1 cellular context compared by ENCODE assay signal in the genomic region with DNA sequence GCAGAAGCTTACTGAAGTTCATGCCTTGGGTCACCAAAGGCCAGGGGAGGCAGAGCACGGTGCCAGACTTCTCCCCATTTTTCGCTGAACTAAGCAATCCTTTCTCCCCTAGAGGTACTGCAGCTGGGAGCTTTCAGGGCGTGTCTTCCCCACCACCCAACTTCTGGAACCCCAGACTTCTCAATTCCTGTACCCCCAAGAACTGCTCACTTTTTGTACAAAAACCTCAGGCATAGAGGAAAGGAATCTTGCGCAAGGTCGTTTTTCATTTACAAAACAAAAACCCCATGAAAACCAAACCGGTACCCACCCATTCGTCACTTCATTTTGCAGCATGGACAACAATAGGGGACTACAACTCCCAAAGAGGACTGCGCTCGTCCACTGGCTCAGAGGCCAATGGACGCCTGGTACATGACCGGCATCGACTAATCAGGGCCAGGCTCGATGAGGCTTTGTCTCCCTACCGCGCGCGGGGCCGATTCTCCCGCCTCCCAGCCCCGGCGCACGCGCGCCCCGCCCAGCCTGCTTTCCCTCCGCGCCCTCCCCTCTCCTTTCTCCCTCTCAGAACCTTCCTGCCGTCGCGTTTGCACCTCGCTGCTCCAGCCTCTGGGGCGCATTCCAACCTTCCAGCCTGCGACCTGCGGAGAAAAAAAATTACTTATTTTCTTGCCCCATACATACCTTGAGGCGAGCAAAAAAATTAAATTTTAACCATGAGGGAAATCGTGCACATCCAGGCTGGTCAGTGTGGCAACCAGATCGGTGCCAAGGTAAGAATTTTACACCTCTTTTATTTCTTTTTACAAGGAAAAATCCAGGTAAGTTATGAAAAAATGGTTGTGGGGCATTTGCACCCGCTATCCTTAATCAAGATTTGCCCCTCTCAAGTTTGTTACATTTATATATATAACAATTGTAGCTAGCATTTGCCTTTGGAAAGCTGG.
A peak's percentile ranks its signal among the peaks of the same experiment; 100 is the strongest.
TF ChIP-seq lines count a peak whose summit lies in the region.

A gene (plus strand): TSS at position 562 of the 947 bp plus-strand sequence. CDS start 155 bp downstream, at position 717.

TF ChIP-seq in HepG2, 621 proteins besides CTCF, POLR2A, EP300 and RAD21 (continues in another document):
- TF ChIP-seq, protein P1, sequence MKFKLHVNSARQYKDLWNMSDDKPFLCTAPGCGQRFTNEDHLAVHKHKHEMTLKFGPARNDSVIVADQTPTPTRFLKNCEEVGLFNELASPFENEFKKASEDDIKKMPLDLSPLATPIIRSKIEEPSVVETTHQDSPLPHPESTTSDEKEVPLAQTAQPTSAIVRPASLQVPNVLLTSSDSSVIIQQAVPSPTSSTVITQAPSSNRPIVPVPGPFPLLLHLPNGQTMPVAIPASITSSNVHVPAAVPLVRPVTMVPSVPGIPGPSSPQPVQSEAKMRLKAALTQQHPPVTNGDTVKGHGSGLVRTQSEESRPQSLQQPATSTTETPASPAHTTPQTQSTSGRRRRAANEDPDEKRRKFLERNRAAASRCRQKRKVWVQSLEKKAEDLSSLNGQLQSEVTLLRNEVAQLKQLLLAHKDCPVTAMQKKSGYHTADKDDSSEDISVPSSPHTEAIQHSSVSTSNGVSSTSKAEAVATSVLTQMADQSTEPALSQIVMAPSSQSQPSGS (CRISPR knock-in tag; IDR thresholded peaks at IDR 0.05): no peak
- TF ChIP-seq KAT7 (CRISPR knock-in tag; IDR thresholded peaks at IDR 0.05; ENCODE audit: borderline replicate concordance) (peak; percentile 6; the same call in 1 of the 2 replicates), CBX5 (CRISPR knock-in tag; IDR thresholded peaks at IDR 0.05; ENCODE audit: borderline replicate concordance) (no peak; the same call in 1 of the 2 replicates), ZBTB3 (CRISPR knock-in tag; IDR thresholded peaks at IDR 0.05; ENCODE audit: borderline replicate concordance, low read depth) (peak; percentile 15; the same call in 1 of the 2 replicates), SUZ12 (IDR thresholded peaks at IDR 0.05; ENCODE audit: low read depth, low read length) (peak; percentile 62), IRF2 (CRISPR knock-in tag; IDR thresholded peaks at IDR 0.05) (peak; percentile 88), ZNF382 (CRISPR knock-in tag; IDR thresholded peaks at IDR 0.05; ENCODE audit: borderline replicate concordance) (no peak), RFX1 (IDR thresholded peaks at IDR 0.05) (no peak), NFRKB (IDR thresholded peaks at IDR 0.05) (no peak), RCOR2 (CRISPR knock-in tag; IDR thresholded peaks at IDR 0.05) (no peak), ZNF232 (CRISPR knock-in tag; IDR thresholded peaks at IDR 0.05; ENCODE audit: borderline replicate concordance) (peak; percentile 67; the same call in 1 of the 2 replicates), HOXA5 (CRISPR knock-in tag; IDR thresholded peaks at IDR 0.05) (no peak; the same call in 1 of the 2 replicates), MIER3 (CRISPR knock-in tag; IDR thresholded peaks at IDR 0.05; ENCODE audit: borderline replicate concordance) (0 out of 2 replicates have a peak, but pooled peaks have one; percentile 36), HNF4A (CRISPR knock-in tag; IDR thresholded peaks at IDR 0.05) (no peak), ZMYM3 (CRISPR knock-in tag; IDR thresholded peaks at IDR 0.05) (0 out of 2 replicates have a peak, but pooled peaks have one; percentile 19), ZNF589 (CRISPR knock-in tag; conservative IDR thresholded peaks at IDR 0.05) (peak; percentile 66; the same call in 1 of the 2 replicates), FLYWCH1 (CRISPR knock-in tag; IDR thresholded peaks at IDR 0.05) (no peak), MXD4 (CRISPR knock-in tag; IDR thresholded peaks at IDR 0.05) (no peak; the same call in 1 of the 2 replicates), PHF20 (CRISPR knock-in tag; IDR thresholded peaks at IDR 0.05) (peak; percentile 59), ZNF781 (CRISPR knock-in tag; IDR thresholded peaks at IDR 0.05; ENCODE audit: borderline replicate concordance, not compliant biosample characterization) (no peak), KLF6 (CRISPR knock-in tag; IDR thresholded peaks at IDR 0.05) (no peak), SOX13 (IDR thresholded peaks at IDR 0.05) (peak; percentile 53; the same call in 1 of the 2 replicates), SOX13 (CRISPR knock-in tag; conservative IDR thresholded peaks at IDR 0.05 in 1 of 2, IDR thresholded peaks at IDR 0.05 in 1 of 2) (peak in 1 of 2 experiments; percentile 81; a peak in 2 of 4 replicates), CHD2 (IDR thresholded peaks at IDR 0.05; ENCODE audit: low read depth, low read length) (peak; percentile 34; the same call in 1 of the 2 replicates), NONO (IDR thresholded peaks at IDR 0.05) (no peak), NONO (CRISPR knock-in tag; conservative IDR thresholded peaks at IDR 0.05) (peak; percentile 74; the same call in 1 of the 2 replicates), WIZ (CRISPR knock-in tag; IDR thresholded peaks at IDR 0.05) (no peak; the same call in 1 of the 2 replicates), ISX (CRISPR knock-in tag; conservative IDR thresholded peaks at IDR 0.05) (no peak), GATAD2A (CRISPR knock-in tag; IDR thresholded peaks at IDR 0.05) (peak; percentile 33), ZFP1 (CRISPR knock-in tag; IDR thresholded peaks at IDR 0.05) (no peak), ATF7-NPFF (CRISPR knock-in tag; IDR thresholded peaks at IDR 0.05; ENCODE audit: low read depth) (no peak; the same call in 1 of the 2 replicates), ZNF101 (CRISPR knock-in tag; IDR thresholded peaks at IDR 0.05; ENCODE audit: borderline replicate concordance, low read depth) (no peak), CBX2 (IDR thresholded peaks at IDR 0.05; ENCODE audit: low read depth, low read length) (no peak), CBX2 (CRISPR knock-in tag; IDR thresholded peaks at IDR 0.05; ENCODE audit: low read depth) (no peak), ZNF562 (CRISPR knock-in tag; IDR thresholded peaks at IDR 0.05; ENCODE audit: borderline replicate concordance) (no peak), NR2F2 (IDR thresholded peaks at IDR 0.05; ENCODE audit: borderline replicate concordance, low read depth) (peak; percentile 6; the same call in 1 of the 2 replicates), SMAD9 (CRISPR knock-in tag; IDR thresholded peaks at IDR 0.05) (no peak)
- TF ChIP-seq, protein P2, sequence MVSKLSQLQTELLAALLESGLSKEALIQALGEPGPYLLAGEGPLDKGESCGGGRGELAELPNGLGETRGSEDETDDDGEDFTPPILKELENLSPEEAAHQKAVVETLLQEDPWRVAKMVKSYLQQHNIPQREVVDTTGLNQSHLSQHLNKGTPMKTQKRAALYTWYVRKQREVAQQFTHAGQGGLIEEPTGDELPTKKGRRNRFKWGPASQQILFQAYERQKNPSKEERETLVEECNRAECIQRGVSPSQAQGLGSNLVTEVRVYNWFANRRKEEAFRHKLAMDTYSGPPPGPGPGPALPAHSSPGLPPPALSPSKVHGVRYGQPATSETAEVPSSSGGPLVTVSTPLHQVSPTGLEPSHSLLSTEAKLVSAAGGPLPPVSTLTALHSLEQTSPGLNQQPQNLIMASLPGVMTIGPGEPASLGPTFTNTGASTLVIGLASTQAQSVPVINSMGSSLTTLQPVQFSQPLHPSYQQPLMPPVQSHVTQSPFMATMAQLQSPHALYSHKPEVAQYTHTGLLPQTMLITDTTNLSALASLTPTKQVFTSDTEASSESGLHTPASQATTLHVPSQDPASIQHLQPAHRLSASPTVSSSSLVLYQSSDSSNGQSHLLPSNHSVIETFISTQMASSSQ (IDR thresholded peaks at IDR 0.05; ENCODE audit: low read depth): no peak
- TF ChIP-seq, protein P2 (CRISPR knock-in tag; IDR thresholded peaks at IDR 0.05; ENCODE audit: borderline replicate concordance): 0 out of 2 replicates have a peak, but pooled peaks have one; percentile 4
- TF ChIP-seq, protein P3, sequence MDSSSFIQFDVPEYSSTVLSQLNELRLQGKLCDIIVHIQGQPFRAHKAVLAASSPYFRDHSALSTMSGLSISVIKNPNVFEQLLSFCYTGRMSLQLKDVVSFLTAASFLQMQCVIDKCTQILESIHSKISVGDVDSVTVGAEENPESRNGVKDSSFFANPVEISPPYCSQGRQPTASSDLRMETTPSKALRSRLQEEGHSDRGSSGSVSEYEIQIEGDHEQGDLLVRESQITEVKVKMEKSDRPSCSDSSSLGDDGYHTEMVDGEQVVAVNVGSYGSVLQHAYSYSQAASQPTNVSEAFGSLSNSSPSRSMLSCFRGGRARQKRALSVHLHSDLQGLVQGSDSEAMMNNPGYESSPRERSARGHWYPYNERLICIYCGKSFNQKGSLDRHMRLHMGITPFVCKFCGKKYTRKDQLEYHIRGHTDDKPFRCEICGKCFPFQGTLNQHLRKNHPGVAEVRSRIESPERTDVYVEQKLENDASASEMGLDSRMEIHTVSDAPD (CRISPR knock-in tag; IDR thresholded peaks at IDR 0.05): no peak
- TF ChIP-seq, protein P4, sequence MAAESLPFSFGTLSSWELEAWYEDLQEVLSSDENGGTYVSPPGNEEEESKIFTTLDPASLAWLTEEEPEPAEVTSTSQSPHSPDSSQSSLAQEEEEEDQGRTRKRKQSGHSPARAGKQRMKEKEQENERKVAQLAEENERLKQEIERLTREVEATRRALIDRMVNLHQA (CRISPR knock-in tag; IDR thresholded peaks at IDR 0.05): no peak
- TF ChIP-seq, protein P5, sequence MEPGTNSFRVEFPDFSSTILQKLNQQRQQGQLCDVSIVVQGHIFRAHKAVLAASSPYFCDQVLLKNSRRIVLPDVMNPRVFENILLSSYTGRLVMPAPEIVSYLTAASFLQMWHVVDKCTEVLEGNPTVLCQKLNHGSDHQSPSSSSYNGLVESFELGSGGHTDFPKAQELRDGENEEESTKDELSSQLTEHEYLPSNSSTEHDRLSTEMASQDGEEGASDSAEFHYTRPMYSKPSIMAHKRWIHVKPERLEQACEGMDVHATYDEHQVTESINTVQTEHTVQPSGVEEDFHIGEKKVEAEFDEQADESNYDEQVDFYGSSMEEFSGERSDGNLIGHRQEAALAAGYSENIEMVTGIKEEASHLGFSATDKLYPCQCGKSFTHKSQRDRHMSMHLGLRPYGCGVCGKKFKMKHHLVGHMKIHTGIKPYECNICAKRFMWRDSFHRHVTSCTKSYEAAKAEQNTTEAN (CRISPR knock-in tag; conservative IDR thresholded peaks at IDR 0.05): peak; percentile 66; the same call in 1 of the 2 replicates
- TF ChIP-seq, protein P6, sequence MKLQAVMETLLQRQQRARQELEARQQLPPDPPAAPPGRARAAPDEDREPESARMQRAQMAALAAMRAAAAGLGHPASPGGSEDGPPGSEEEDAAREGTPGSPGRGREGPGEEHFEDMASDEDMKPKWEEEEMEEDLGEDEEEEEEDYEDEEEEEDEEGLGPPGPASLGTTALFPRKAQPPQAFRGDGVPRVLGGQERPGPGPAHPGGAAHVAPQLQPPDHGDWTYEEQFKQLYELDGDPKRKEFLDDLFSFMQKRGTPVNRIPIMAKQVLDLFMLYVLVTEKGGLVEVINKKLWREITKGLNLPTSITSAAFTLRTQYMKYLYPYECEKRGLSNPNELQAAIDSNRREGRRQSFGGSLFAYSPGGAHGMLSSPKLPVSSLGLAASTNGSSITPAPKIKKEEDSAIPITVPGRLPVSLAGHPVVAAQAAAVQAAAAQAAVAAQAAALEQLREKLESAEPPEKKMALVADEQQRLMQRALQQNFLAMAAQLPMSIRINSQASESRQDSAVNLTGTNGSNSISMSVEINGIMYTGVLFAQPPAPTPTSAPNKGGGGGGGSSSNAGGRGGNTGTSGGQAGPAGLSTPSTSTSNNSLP (IDR thresholded peaks at IDR 0.05; ENCODE audit: low read depth, low read length): 0 out of 2 replicates have a peak, but pooled peaks have one; percentile 37
- TF ChIP-seq, protein P7, sequence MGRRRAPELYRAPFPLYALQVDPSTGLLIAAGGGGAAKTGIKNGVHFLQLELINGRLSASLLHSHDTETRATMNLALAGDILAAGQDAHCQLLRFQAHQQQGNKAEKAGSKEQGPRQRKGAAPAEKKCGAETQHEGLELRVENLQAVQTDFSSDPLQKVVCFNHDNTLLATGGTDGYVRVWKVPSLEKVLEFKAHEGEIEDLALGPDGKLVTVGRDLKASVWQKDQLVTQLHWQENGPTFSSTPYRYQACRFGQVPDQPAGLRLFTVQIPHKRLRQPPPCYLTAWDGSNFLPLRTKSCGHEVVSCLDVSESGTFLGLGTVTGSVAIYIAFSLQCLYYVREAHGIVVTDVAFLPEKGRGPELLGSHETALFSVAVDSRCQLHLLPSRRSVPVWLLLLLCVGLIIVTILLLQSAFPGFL (CRISPR knock-in tag; IDR thresholded peaks at IDR 0.05): no peak
- TF ChIP-seq, protein P8, sequence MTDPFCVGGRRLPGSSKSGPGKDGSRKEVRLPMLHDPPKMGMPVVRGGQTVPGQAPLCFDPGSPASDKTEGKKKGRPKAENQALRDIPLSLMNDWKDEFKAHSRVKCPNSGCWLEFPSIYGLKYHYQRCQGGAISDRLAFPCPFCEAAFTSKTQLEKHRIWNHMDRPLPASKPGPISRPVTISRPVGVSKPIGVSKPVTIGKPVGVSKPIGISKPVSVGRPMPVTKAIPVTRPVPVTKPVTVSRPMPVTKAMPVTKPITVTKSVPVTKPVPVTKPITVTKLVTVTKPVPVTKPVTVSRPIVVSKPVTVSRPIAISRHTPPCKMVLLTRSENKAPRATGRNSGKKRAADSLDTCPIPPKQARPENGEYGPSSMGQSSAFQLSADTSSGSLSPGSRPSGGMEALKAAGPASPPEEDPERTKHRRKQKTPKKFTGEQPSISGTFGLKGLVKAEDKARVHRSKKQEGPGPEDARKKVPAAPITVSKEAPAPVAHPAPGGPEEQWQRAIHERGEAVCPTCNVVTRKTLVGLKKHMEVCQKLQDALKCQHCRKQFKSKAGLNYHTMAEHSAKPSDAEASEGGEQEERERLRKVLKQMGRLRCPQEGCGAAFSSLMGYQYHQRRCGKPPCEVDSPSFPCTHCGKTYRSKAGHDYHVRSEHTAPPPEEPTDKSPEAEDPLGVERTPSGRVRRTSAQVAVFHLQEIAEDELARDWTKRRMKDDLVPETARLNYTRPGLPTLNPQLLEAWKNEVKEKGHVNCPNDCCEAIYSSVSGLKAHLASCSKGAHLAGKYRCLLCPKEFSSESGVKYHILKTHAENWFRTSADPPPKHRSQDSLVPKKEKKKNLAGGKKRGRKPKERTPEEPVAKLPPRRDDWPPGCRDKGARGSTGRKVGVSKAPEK (CRISPR knock-in tag; IDR thresholded peaks at IDR 0.05; ENCODE audit: borderline replicate concordance): no peak
- TF ChIP-seq, protein P9, sequence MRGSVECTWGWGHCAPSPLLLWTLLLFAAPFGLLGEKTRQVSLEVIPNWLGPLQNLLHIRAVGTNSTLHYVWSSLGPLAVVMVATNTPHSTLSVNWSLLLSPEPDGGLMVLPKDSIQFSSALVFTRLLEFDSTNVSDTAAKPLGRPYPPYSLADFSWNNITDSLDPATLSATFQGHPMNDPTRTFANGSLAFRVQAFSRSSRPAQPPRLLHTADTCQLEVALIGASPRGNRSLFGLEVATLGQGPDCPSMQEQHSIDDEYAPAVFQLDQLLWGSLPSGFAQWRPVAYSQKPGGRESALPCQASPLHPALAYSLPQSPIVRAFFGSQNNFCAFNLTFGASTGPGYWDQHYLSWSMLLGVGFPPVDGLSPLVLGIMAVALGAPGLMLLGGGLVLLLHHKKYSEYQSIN (CRISPR knock-in tag; IDR thresholded peaks at IDR 0.05; ENCODE audit: borderline replicate concordance): no peak
